ENCODE assay signal across 8 cellular contexts in genomic region chr16:67841816-67842508, GRCh38. TPM values are rescaled to one million over a fixed set of nuclear protein-coding genes. Genes with fewer than 3 reads are reported as not detected.
DNase-seq lines count a peak whose midpoint lies in the region; ATAC-seq and TF ChIP-seq lines count a peak whose summit lies in the region.

TSS of gene THAP11 (plus strand) at chr16:67842320. CDS start at chr16:67842555, 235 bp downstream.

- DNase-seq in BE2C = peak; percentile 96
- peak; percentile 99 for DNase-seq in NCI-H460 (ENCODE audit: extremely low read depth, low read depth)
- DNase-seq in activated CD4-positive, alpha-beta T cell treated with anti-CD3 and anti-CD28 coated beads for 1 hour = peak; percentile 89
- peak; percentile 94 for DNase-seq in cerebellum (ENCODE audit: low spot score)
- DNase-seq in kidney epithelial cell (ENCODE audit: low read depth) = no peak
- DNase-seq in stimulated activated CD4-positive, alpha-beta T cell treated with anti-CD3 and anti-CD28 coated beads, Interleukin-15, amount 100 ng/mL, for 24 hours = peak; percentile 95

- H3K4me1 ChIP-seq in BE2C = no peaks in the 10 kb centered on the region

- peak within 1 kb of the TSS; percentile 92 for H3K4me3 ChIP-seq in BE2C (ENCODE audit: low read depth, low read length)
- H3K4me3 ChIP-seq in kidney epithelial cell (ENCODE audit: low read depth, low read length) = peak within 1 kb of the TSS; percentile 97

- H3K36me3 ChIP-seq in BE2C (no peaks in the 10 kb centered on the region), kidney epithelial cell (ENCODE audit: control insufficient read depth, insufficient read depth, low read length) (no peaks in the 10 kb centered on the region)

- peak; percentile 21 for TF ChIP-seq POLR2A in GM19193 (IDR thresholded peaks at IDR 0.05; ENCODE audit: extremely low read depth, insufficient read depth, insufficient read length)

- TF ChIP-seq CTCF in BE2C (IDR thresholded peaks at IDR 0.05; ENCODE audit: low read depth, low read length) (peak; percentile 78), kidney epithelial cell (IDR thresholded peaks at IDR 0.05; ENCODE audit: insufficient read depth, low read length, poor library complexity, severe bottlenecking) (peak; percentile 83)

- no peaks in the 10 kb centered on the region for H3K27me3 ChIP-seq in BE2C
- no peaks in the 10 kb centered on the region for H3K27me3 ChIP-seq in kidney epithelial cell (ENCODE audit: control insufficient read depth, insufficient read depth, low read length)

- peak; percentile 49 for ATAC-seq in HG03432 (IDR thresholded peaks at IDR 0.05; ENCODE audit: unreplicated experiment)

- no peaks in the 10 kb centered on the region for H3K9me3 ChIP-seq in BE2C

RNA-seq across cellular contexts. Expression of gene THAP11, which starts in this region (rescaled TPM):
- 116 TPM for polyA plus RNA-seq in BE2C (2012; ENCODE audit: insufficient read depth, insufficient read length, low read depth)
- total RNA-seq in NCI-H460 (2014; rRNA removed; shearing (Covaris generic)) = 43.6 and 49.4 TPM in 2 replicates
- 52.7 and 72.2 TPM in 2 replicates for polyA plus RNA-seq in NCI-H460 (2014; cell fraction: nucleus; rRNA removed)
- total RNA-seq in cerebellum (17.4 TPM), kidney epithelial cell (38.3 and 44.0 TPM in 2 replicates)
